Comparison of ENCODE assay signal across 1 cellular context in genomic region chr15:67741313-67741712, GRCh38.
A peak's percentile ranks its signal among the peaks of the same experiment; 100 is the strongest.
TF ChIP-seq lines count a peak whose summit lies in the region.

No MANE protein-coding gene starts in this region.

TF ChIP-seq in K562, 482 proteins besides CTCF, POLR2A, EP300 and RAD21:
- no peak for TF ChIP-seq ZNF280B (CRISPR knock-in tag; IDR thresholded peaks at IDR 0.05)
- 0 out of 2 replicates have a peak, but pooled peaks have one; percentile 21 for TF ChIP-seq C11orf30 (IDR thresholded peaks at IDR 0.05; ENCODE audit: low read depth)
- no peak for TF ChIP-seq SRF (CRISPR knock-in tag; IDR thresholded peaks at IDR 0.05)
- no peak for TF ChIP-seq SRSF7 (optimal IDR thresholded peaks at IDR 0.05; ENCODE audit: low read depth, low read length)
TF ChIP-seq in K562: peak in this region for 1.
